In genomic region chr1:29801561-29801973, GRCh38 we compare ENCODE assay signal across 30 cellular contexts.
DNase-seq lines count a peak whose midpoint lies in the region; ATAC-seq, FAIRE-seq and TF ChIP-seq lines count a peak whose summit lies in the region.
"Had no signal": no experiment of that assay in that cellular context is flagged by ENCODE, and none has a peak within 500 bp of the region (broad histone marks: within the 10 kb centered on the region; RNA-seq: fewer than 3 reads in every experiment).

No MANE protein-coding gene starts in this region.

- H3K9me3 ChIP-seq in liver (ENCODE audit: control insufficient read depth in 4 of 4, low read length in 3 of 4) (no peaks in the 10 kb centered on the region), HepG2 (ENCODE audit: low read length) (no peaks in the 10 kb centered on the region)
- H3K9me3 ChIP-seq: SJCRH30, testis had no signal

- H3K9ac ChIP-seq in liver (ENCODE audit: low read depth in 1 of 2, low read length in 2 of 2) = no peak overlapping the region
- H3K9ac ChIP-seq in HepG2 (ENCODE audit: insufficient read depth, low read depth, low read length) = no peak overlapping the region
- H3K9ac ChIP-seq: GM23248 had no signal

- in situ Hi-C loops in HepG2 (cut with HindIII; ENCODE audit: extremely low pct_ligation_motif_present, low pct_unique_long_range_greater_than_20kb) = no loop called here

- FAIRE-seq in HepG2 (lab: Jason Lieb, UNC) = no peak
- FAIRE-seq: astrocyte, RCC 7860 had no signal

- H3K4me3 ChIP-seq in liver (ENCODE audit: low read depth in 1 of 3, low read length in 3 of 3) (no peak overlapping the region), HepG2 (replicated peaks in 1 of 3; ENCODE audit: insufficient read depth in 1 of 3, low read depth in 2 of 3, low read length in 3 of 3) (no peak overlapping the region)
- H3K4me3 ChIP-seq: GM23248, heart left ventricle, SJCRH30, testis had no signal

- POLR2A ChIA-PET in HepG2 (lab: Yijun Ruan, JAX) = no interaction called here

- H3K4me1 ChIP-seq in liver (ENCODE audit: control insufficient read depth in 4 of 4, insufficient read depth in 4 of 4, low read length in 3 of 4) (no peaks in the 10 kb centered on the region), HepG2 (ENCODE audit: insufficient read depth, low read length) (no peaks in the 10 kb centered on the region)
- H3K4me1 ChIP-seq: SJCRH30 had no signal

- CTCF ChIA-PET in HepG2 (lab: Yijun Ruan, JAX; ENCODE audit: low intra/inter-chr PET ratio, low total read pairs) = no interaction called here

- no peak for TF ChIP-seq CTCF in liver (IDR thresholded peaks at IDR 0.05; ENCODE audit: low read depth, low read length, missing input control)
- TF ChIP-seq CTCF in HepG2 (CRISPR knock-in tag; IDR thresholded peaks at IDR 0.05) = no peak

- no TSS peak for BruUV-seq in HepG2 (replicated peaks; lab: Mats Ljungman, UMichigan)

- DNase-seq in NCI-H1092 treated with DMSO at 0.1 percent for 48 hours (lab: John Stamatoyannopoulos, UW) (peak; percentile 54), NCI-H1092 (lab: John Stamatoyannopoulos, UW) (no peak), HepG2 (ENCODE audit: low spot score) (no peak), left kidney (ENCODE audit: low read depth, low spot score) (peak; percentile 59), HPDE6-E6E7 (ENCODE audit: extremely low spot score) (no peak)
- DNase-seq: activated CD4-positive, alpha-beta memory T cell treated with anti-CD3 and anti-CD28 coated beads, Interleukin-2, amount 10 ng/mL, durations not matched to agents 7 days and 5 days; activated gamma-delta T cell; activated T-cell treated with anti-CD3 and anti-CD28 coated beads, Interleukin-2, amount 50 U/mL, for 24 hours; DMS 273 treated with DMSO at 0.1 percent for 48 hours; EL; foreskin fibroblast; GM23248; heart left ventricle; IMR-90; kidney glomerular epithelial cell; mammary epithelial cell; NCI-H1048; NCI-H2029; NCI-H446 treated with DMSO at 0.1 percent for 48 hours; stimulated activated CD4-positive, alpha-beta T cell treated with anti-CD3 and anti-CD28 coated beads, Interleukin-15, amount 100 ng/mL, for 24 hours; testis had no signal

- TF ChIP-seq POLR2A in HepG2 (IDR thresholded peaks at IDR 0.05; ENCODE audit: insufficient read depth in 1 of 2, low read depth in 2 of 2, low read length in 2 of 2) = no peak

- WGBS in liver = 43% methylated on average over 8 of the region's 8 CpGs
- 54% methylated on average over 2 of the region's 8 CpGs for WGBS in HepG2 (ENCODE audit: low lambda C conversion rate)

- no peak for ATAC-seq in HepG2
- ATAC-seq in HG03175 (IDR thresholded peaks at IDR 0.05; ENCODE audit: unreplicated experiment) = no peak
- ATAC-seq in GM21619 (IDR thresholded peaks at IDR 0.05; ENCODE audit: unreplicated experiment) = no peak
- ATAC-seq: activated CD4-positive, CD25-positive, alpha-beta regulatory T cell treated with anti-CD3 and anti-CD28 coated beads, Interleukin-2, amount 50 U/mL, for 24 hours; CD8-positive, alpha-beta T cell; heart left ventricle had no signal

- no peak overlapping the region for H2AFZ ChIP-seq in HepG2 (ENCODE audit: low read length)
- H2AFZ ChIP-seq: GM23248 had no signal

- no peak overlapping the region for H3K27ac ChIP-seq in liver (ENCODE audit: low read depth in 1 of 2, low read length in 2 of 2)
- H3K27ac ChIP-seq in HepG2 (ENCODE audit: extremely low read length, insufficient read depth, low read length) = no peak overlapping the region
- H3K27ac ChIP-seq: 22Rv1, GM23248, heart left ventricle, SJCRH30, testis had no signal

- intact Hi-C loops in HepG2 (cut with micrococcal nuclease; ENCODE audit: unreplicated experiment) = no loop called here

- H3K4me2 ChIP-seq in HepG2 (ENCODE audit: low read depth, low read length) = no peak overlapping the region

- TF ChIP-seq RAD21 in liver (IDR thresholded peaks at IDR 0.05) (no peak), HepG2 (CRISPR knock-in tag; IDR thresholded peaks at IDR 0.05) (no peak)

- H3K27me3 ChIP-seq in liver (ENCODE audit: control insufficient read depth in 4 of 4, insufficient read depth in 4 of 4, low read length in 3 of 4) = peaks cover 0 to 6% (median 0%) of the 10 kb centered on the region in 4 donors
- H3K27me3 ChIP-seq in HepG2 (ENCODE audit: control insufficient read depth in 1 of 2, insufficient read depth in 2 of 2, low read length in 2 of 2) = peaks cover 2 to 23% of the 10 kb centered on the region in 2 experiments; a peak in 4 of 5 replicates
- H3K27me3 ChIP-seq: testis had no signal

- H3K36me3 ChIP-seq in liver (ENCODE audit: control insufficient read depth in 4 of 4, insufficient read depth in 3 of 4, low read depth in 1 of 4, low read length in 3 of 4) (no peaks in the 10 kb centered on the region), HepG2 (replicated peaks in 1 of 2; ENCODE audit: control insufficient read depth in 1 of 2, insufficient read depth in 2 of 2, low read length in 2 of 2) (no peaks in the 10 kb centered on the region)
- H3K36me3 ChIP-seq: heart left ventricle, SJCRH30 had no signal

- H3K79me2 ChIP-seq in HepG2 (ENCODE audit: insufficient read depth, low read length) = no peaks in the 10 kb centered on the region

- TF ChIP-seq EP300 in HepG2 (IDR thresholded peaks at IDR 0.05; ENCODE audit: low read depth in 2 of 2, low read length in 2 of 2) = no peak
- no peak for TF ChIP-seq EP300 in HepG2 (CRISPR knock-in tag; IDR thresholded peaks at IDR 0.05; ENCODE audit: borderline replicate concordance)

- no peaks in the 10 kb centered on the region for H4K20me1 ChIP-seq in HepG2 (ENCODE audit: insufficient read depth, low read length)

TF ChIP-seq in liver, 16 proteins besides CTCF, POLR2A, EP300 and RAD21:
- TF ChIP-seq SP1 (IDR thresholded peaks at IDR 0.05) (no peak), NR2F2 (IDR thresholded peaks at IDR 0.05) (peak; percentile 10), JUND (IDR thresholded peaks at IDR 0.05) (no peak), TAF1 (conservative IDR thresholded peaks at IDR 0.05) (no peak), HNF4G (IDR thresholded peaks at IDR 0.05) (no peak), HNF4A (conservative IDR thresholded peaks at IDR 0.05) (no peak)

TF ChIP-seq in HepG2, 621 proteins besides CTCF, POLR2A, EP300 and RAD21:
- no peak for TF ChIP-seq ZMAT3 (CRISPR knock-in tag; conservative IDR thresholded peaks at IDR 0.05)
- no peak for TF ChIP-seq MLX (CRISPR knock-in tag; IDR thresholded peaks at IDR 0.05)
- TF ChIP-seq MNT (IDR thresholded peaks at IDR 0.05) = no peak
- no peak for TF ChIP-seq KAT7 (CRISPR knock-in tag; IDR thresholded peaks at IDR 0.05; ENCODE audit: borderline replicate concordance)
- TF ChIP-seq MED13 (CRISPR knock-in tag; IDR thresholded peaks at IDR 0.05) = no peak
- TF ChIP-seq SALL2 (CRISPR knock-in tag; IDR thresholded peaks at IDR 0.05) = no peak
- TF ChIP-seq ZNF333 (CRISPR knock-in tag; IDR thresholded peaks at IDR 0.05; ENCODE audit: borderline replicate concordance) = no peak
- TF ChIP-seq KDM3A (CRISPR knock-in tag; IDR thresholded peaks at IDR 0.05; ENCODE audit: low read depth) = no peak
- no peak for TF ChIP-seq FOXC1 (CRISPR knock-in tag; IDR thresholded peaks at IDR 0.05; ENCODE audit: borderline replicate concordance)
- no peak for TF ChIP-seq ZNF253 (CRISPR knock-in tag; IDR thresholded peaks at IDR 0.05; ENCODE audit: borderline replicate concordance)
- no peak for TF ChIP-seq ZNF567 (CRISPR knock-in tag; IDR thresholded peaks at IDR 0.05; ENCODE audit: borderline replicate concordance)
- TF ChIP-seq SMC3 (IDR thresholded peaks at IDR 0.05; ENCODE audit: low read length) = no peak
- no peak for TF ChIP-seq MLLT10 (CRISPR knock-in tag; IDR thresholded peaks at IDR 0.05)
- TF ChIP-seq NR2F6 (IDR thresholded peaks at IDR 0.05) = no peak
- no peak for TF ChIP-seq NR2F6 (CRISPR knock-in tag; IDR thresholded peaks at IDR 0.05)
- no peak for TF ChIP-seq ZNF121 (CRISPR knock-in tag; IDR thresholded peaks at IDR 0.05)
- no peak for TF ChIP-seq BCL6 (CRISPR knock-in tag; IDR thresholded peaks at IDR 0.05)
- TF ChIP-seq ZNF414 (CRISPR knock-in tag; IDR thresholded peaks at IDR 0.05) = no peak

Comparison
In these comparisons a context has a peak if more than half of its experiments do, and no peak if none do; other contexts are left out.
1. DNase-seq: peak in NCI-H1092 treated with DMSO at 0.1 percent for 48 hours (single experiment) and left kidney (single experiment); none in NCI-H1092 (single experiment), HepG2 (single experiment) and HPDE6-E6E7 (single experiment).